Comparison of ENCODE assay signal across 1 cellular context in genomic region chrX:123339201-123339905, GRCh38.
TF ChIP-seq lines count a peak whose summit lies in the region.

No MANE protein-coding gene starts in this region.

TF ChIP-seq in GM12878, 131 proteins besides CTCF, POLR2A, EP300 and RAD21 (continued from another document):
- TF ChIP-seq CEBPZ (IDR thresholded peaks at IDR 0.05; ENCODE audit: low read depth, low read length) (no peak), SUPT20H (IDR thresholded peaks at IDR 0.05; ENCODE audit: borderline replicate concordance, control insufficient read depth, low read depth, low read length) (no peak), POLR2AphosphoS5 (IDR thresholded peaks at IDR 0.05; ENCODE audit: low read length) (no peak), EZH2 (IDR thresholded peaks at IDR 0.05; ENCODE audit: borderline replicate concordance, control insufficient read depth, low read depth, low read length) (no peak), RELB (IDR thresholded peaks at IDR 0.05; ENCODE audit: low read depth) (no peak; the same call in 1 of the 2 replicates), RB1 (IDR thresholded peaks at IDR 0.05; ENCODE audit: borderline replicate concordance) (no peak), ASH2L (IDR thresholded peaks at IDR 0.05; ENCODE audit: borderline replicate concordance, low read depth) (no peak), IRF3 (IDR thresholded peaks at IDR 0.05) (no peak), PML (IDR thresholded peaks at IDR 0.05; ENCODE audit: low read length) (no peak), CBX3 (IDR thresholded peaks at IDR 0.05; ENCODE audit: borderline replicate concordance, low read depth) (no peak), ZNF274 (IDR thresholded peaks at IDR 0.05; ENCODE audit: insufficient read depth, insufficient read length) (no peak), LARP7 (IDR thresholded peaks at IDR 0.05) (no peak), BACH1 (IDR thresholded peaks at IDR 0.05; ENCODE audit: borderline replicate concordance) (peak; percentile 55; the same call in 1 of the 2 replicates), NFIC (IDR thresholded peaks at IDR 0.05; ENCODE audit: low read depth, low read length) (0 out of 2 replicates have a peak, but pooled peaks have one; percentile 16), KDM1A (IDR thresholded peaks at IDR 0.05; ENCODE audit: borderline replicate concordance) (no peak), SIX5 (IDR thresholded peaks at IDR 0.05; ENCODE audit: low read depth, low read length, severe bottlenecking) (no peak)
TF ChIP-seq in GM12878: peak in this region for 4.
